1 cellular context compared by ENCODE assay signal in the genomic region with DNA sequence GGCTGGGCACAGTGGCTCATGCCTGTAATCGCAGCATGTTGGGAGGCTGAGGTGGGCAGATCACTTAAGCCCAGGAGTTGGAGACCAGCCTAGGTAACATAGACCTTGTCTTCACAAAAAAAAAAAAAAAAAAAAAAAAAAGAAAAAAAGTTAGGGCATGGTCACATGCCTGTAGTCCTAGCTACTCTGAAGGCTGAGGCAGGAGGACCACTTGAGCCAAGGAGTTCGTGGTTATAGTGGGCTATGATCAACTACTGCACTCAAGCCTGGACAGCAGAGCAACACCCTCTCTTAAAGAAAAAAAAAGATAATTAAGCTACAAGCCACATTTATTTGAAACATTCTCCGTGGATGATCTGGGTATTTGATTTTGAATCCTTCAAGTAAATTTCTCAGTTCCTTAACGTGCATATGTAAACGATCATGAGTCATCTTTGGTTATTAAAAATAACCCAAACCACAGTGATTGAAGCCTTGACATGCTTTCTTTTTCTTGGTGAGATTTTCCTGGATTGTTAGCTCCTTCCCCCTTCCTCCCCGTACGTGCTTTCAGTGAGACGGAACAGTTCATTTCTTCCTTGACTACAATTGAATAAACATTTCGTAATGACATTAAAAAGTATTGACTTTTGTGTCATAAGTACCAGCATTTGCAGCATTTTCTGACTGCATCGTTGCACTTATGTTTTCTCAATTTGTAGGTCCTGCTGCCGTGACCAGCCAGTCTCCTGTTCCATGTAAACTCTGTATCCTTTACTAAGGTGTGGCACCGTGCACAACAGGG.
TF ChIP-seq lines count a peak whose summit lies in the region.

No MANE protein-coding gene starts in this region.

TF ChIP-seq in HepG2, 621 proteins besides CTCF, POLR2A, EP300 and RAD21:
- TF ChIP-seq ZNF724P (CRISPR knock-in tag; IDR thresholded peaks at IDR 0.05; ENCODE audit: borderline replicate concordance) (no peak), YEATS4 (CRISPR knock-in tag; IDR thresholded peaks at IDR 0.05; ENCODE audit: borderline replicate concordance) (no peak), EHMT2 (IDR thresholded peaks at IDR 0.05; ENCODE audit: borderline replicate concordance, low read depth, low read length) (no peak), ZNF790 (CRISPR knock-in tag; IDR thresholded peaks at IDR 0.05; ENCODE audit: borderline replicate concordance) (no peak), XBP1 (CRISPR knock-in tag; IDR thresholded peaks at IDR 0.05) (no peak), ZNF367 (CRISPR knock-in tag; IDR thresholded peaks at IDR 0.05; ENCODE audit: borderline replicate concordance) (no peak), ZSCAN30 (CRISPR knock-in tag; IDR thresholded peaks at IDR 0.05) (no peak), THAP11 (CRISPR knock-in tag; IDR thresholded peaks at IDR 0.05) (no peak), RNF2 (conservative IDR thresholded peaks at IDR 0.05; ENCODE audit: low read depth) (no peak), ELF3 (CRISPR knock-in tag; IDR thresholded peaks at IDR 0.05) (no peak), POLR2AphosphoS2 (IDR thresholded peaks at IDR 0.05; ENCODE audit: low read depth, low read length) (no peak)
- TF ChIP-seq, protein P1, sequence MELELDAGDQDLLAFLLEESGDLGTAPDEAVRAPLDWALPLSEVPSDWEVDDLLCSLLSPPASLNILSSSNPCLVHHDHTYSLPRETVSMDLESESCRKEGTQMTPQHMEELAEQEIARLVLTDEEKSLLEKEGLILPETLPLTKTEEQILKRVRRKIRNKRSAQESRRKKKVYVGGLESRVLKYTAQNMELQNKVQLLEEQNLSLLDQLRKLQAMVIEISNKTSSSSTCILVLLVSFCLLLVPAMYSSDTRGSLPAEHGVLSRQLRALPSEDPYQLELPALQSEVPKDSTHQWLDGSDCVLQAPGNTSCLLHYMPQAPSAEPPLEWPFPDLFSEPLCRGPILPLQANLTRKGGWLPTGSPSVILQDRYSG (CRISPR knock-in tag; IDR thresholded peaks at IDR 0.05): no peak
- TF ChIP-seq, protein P2, sequence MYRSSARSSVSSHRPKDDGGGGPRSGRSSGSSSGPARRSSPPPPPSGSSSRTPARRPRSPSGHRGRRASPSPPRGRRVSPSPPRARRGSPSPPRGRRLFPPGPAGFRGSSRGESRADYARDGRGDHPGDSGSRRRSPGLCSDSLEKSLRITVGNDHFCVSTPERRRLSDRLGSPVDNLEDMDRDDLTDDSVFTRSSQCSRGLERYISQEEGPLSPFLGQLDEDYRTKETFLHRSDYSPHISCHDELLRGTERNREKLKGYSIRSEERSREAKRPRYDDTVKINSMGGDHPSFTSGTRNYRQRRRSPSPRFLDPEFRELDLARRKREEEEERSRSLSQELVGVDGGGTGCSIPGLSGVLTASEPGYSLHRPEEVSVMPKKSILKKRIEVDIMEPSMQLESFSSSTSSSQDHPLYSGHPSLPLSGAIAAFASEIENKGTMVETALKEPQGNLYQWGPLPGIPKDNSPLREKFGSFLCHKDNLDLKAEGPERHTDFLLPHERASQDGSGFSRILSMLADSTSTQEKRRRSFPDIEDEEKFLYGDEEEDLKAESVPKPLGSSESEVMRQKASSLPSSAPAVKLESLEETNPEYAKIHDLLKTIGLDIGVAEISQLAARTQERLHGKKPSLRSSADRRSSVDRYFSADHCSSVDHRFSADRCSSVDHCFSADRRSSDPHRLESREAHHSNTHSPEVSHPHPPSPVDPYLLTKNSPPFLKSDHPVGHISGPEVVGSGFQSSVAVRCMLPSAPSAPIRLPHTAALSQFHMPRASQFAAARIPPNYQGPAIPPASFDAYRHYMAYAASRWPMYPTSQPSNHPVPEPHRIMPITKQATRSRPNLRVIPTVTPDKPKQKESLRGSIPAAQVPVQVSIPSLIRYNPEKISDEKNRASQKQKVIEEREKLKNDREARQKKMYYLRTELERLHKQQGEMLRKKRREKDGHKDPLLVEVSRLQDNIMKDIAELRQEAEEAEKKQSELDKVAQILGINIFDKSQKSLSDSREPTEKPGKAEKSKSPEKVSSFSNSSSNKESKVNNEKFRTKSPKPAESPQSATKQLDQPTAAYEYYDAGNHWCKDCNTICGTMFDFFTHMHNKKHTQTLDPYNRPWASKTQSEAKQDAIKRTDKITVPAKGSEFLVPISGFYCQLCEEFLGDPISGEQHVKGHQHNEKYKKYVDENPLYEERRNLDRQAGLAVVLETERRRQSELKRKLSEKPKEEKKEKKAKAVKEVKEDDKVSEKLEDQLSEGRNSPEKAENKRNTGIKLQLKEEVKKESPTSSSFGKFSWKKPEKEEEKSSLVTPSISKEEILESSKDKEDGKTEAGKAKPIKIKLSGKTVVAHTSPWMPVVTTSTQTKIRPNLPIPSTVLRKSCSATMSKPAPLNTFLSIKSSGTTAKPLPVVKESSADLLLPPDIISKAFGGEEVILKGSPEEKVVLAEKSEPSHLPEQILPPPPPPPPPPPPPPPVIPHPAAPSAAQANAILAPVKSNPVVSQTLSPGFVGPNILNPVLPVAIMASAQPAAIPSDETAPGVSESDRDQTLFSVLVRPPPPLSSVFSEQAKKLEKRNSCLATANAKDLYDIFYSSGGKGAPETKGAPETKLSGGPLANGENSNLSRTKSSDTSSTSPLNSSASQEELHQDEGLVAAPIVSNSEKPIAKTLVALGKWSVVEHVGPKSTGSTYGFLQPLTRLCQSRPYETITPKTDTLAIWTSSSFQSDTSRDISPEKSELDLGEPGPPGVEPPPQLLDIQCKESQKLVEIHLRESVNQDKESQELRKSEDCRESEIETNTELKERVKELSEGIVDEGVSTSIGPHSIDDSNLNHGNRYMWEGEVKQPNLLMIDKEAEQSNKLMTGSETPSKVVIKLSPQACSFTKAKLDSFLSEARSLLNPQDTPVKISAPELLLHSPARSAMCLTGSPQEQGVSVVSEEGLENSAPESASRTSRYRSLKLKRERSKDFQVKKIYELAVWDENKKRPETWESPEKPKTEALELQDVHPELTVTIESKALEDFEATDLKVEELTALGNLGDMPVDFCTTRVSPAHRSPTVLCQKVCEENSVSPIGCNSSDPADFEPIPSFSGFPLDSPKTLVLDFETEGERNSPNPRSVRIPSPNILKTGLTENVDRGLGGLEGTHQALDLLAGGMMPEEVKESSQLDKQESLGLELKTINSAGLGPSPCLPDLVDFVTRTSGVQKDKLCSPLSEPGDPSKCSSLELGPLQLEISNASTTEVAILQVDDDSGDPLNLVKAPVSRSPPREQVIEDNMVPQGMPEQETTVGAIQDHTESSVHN (CRISPR knock-in tag; IDR thresholded peaks at IDR 0.05): no peak
- TF ChIP-seq, protein P3, sequence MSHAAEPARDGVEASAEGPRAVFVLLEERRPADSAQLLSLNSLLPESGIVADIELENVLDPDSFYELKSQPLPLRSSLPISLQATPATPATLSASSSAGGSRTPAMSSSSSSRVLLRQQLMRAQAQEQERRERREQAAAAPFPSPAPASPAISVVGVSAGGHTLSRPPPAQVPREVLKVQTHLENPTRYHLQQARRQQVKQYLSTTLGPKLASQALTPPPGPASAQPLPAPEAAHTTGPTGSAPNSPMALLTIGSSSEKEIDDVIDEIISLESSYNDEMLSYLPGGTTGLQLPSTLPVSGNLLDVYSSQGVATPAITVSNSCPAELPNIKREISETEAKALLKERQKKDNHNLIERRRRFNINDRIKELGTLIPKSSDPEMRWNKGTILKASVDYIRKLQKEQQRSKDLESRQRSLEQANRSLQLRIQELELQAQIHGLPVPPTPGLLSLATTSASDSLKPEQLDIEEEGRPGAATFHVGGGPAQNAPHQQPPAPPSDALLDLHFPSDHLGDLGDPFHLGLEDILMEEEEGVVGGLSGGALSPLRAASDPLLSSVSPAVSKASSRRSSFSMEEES (CRISPR knock-in tag; IDR thresholded peaks at IDR 0.05): no peak
